In genomic region chr17:63476857-63477470, GRCh38 we compare ENCODE assay signal across 8 cellular contexts. TPM values are rescaled to one million over a fixed set of nuclear protein-coding genes. Genes with fewer than 3 reads are reported as not detected.
A peak's percentile ranks its signal among the peaks of the same experiment; 100 is the strongest.
DNase-seq lines count a peak whose midpoint lies in the region; ATAC-seq, FAIRE-seq and TF ChIP-seq lines count a peak whose summit lies in the region.

Gene ACE (plus strand): TSS chr17:63477061. CDS start chr17:63477095, 34 bp downstream.

- H3K4me2 ChIP-seq in BLaER1 treated with 17β-estradiol and CSF1 and Interleukin-3, amounts not matched to agents 10 nM and 100 nM, result peak within 1 kb of the TSS; percentile 91 to 100 (median 99)
- H3K4me2 ChIP-seq in H9 (ENCODE audit: insufficient read depth, insufficient read length, low read length), result peak within 1 kb of the TSS; percentile 63

- no peak for TF ChIP-seq CTCF in H9 (conservative IDR thresholded peaks at IDR 0.05)
- no peak for TF ChIP-seq CTCF in heart left ventricle (IDR thresholded peaks at IDR 0.05)
- TF ChIP-seq CTCF in prostate gland (IDR thresholded peaks at IDR 0.05), result no peak

- WGBS in H9 (ENCODE audit: extremely low coverage, insufficient read length, low lambda C conversion rate), result no CpG with 5 or more reads among the region's 77 CpGs
- 0 to 1% (median 0%) methylated on average over 12 to 77 of the region's 77 CpGs for WGBS in heart left ventricle, 4 donors
- WGBS in prostate gland, result under 1% methylated on average over 56 of the region's 77 CpGs

- no peak within 1 kb of the TSS for H2BK120ac ChIP-seq in H9 (ENCODE audit: low read depth, low read length, poor library complexity, severe bottlenecking)

- H3K9ac ChIP-seq in BLaER1 treated with 17β-estradiol and CSF1 and Interleukin-3, amounts not matched to agents 10 nM and 100 nM, result peak within 1 kb of the TSS; percentile 47 to 70 (median 58); a peak in 21 of 22 replicates
- H3K9ac ChIP-seq in H9 (ENCODE audit: extremely low read depth, insufficient read length, low read length), result no peak within 1 kb of the TSS
- peak within 1 kb of the TSS; percentile 68 for H3K9ac ChIP-seq in NT2/D1 (ENCODE audit: insufficient read length, low read depth)

- no peak within 1 kb of the TSS for H3K4ac ChIP-seq in H9 (ENCODE audit: low read depth, low read length)

- peaks cover 3 to 39% (median 33%) of the 10 kb centered on the region in 11 experiments; a peak in 20 of 22 replicates for H3K27me3 ChIP-seq in BLaER1 treated with 17β-estradiol and CSF1 and Interleukin-3, amounts not matched to agents 10 nM and 100 nM
- no peaks in the 10 kb centered on the region; the same call in 1 of the 2 replicates for H3K27me3 ChIP-seq in H9 (ENCODE audit: insufficient read depth, low read length)
- peaks cover 16% of the 10 kb centered on the region for H3K27me3 ChIP-seq in NT2/D1 (ENCODE audit: insufficient read depth, insufficient read length)
- peaks cover 0 to 16% (median 0%) of the 10 kb centered on the region in 9 donors for H3K27me3 ChIP-seq in heart left ventricle
- H3K27me3 ChIP-seq in prostate gland (replicated peaks; ENCODE audit: insufficient read depth), result no peaks in the 10 kb centered on the region

- H3T11ph ChIP-seq in H9 (ENCODE audit: low read length), result no peak within 1 kb of the TSS

- H3K36me3 ChIP-seq in BLaER1 treated with 17β-estradiol and CSF1 and Interleukin-3, amounts not matched to agents 10 nM and 100 nM, result peaks cover 0 to 25% (median 0%) of the 10 kb centered on the region in 11 experiments; a peak in 4 of 22 replicates
- H3K36me3 ChIP-seq in NT2/D1 (ENCODE audit: insufficient read depth, insufficient read length, low read length), result no peaks in the 10 kb centered on the region
- H3K36me3 ChIP-seq in heart left ventricle, result peaks cover 0 to 16% (median 0%) of the 10 kb centered on the region in 9 donors
- H3K36me3 ChIP-seq in prostate gland, result no peaks in the 10 kb centered on the region

- H2AK5ac ChIP-seq in H9 (ENCODE audit: insufficient read length, low read length), result no peak within 1 kb of the TSS

- peak in 3 of 4 donors; percentile 13 to 24 (median 18) for ATAC-seq in heart left ventricle
- ATAC-seq in HG03460 (IDR thresholded peaks at IDR 0.05; ENCODE audit: unreplicated experiment), result no peak

- no peak within 1 kb of the TSS for H2BK5ac ChIP-seq in H9 (ENCODE audit: insufficient read length, low read length)

- intact Hi-C loops in heart left ventricle (cut with DNase I), result loop anchor here in 6 of 10 donors (2.0 to 5.0 kb wide), 4 partner anchors 30 to 50 kb away; partner anchors contain the start of gene CYB561 (in 1 of the 6)
- intact Hi-C loops in prostate gland (cut with DNase I), result no loop called here

- H3K14ac ChIP-seq in H9 (ENCODE audit: insufficient read depth, low read length), result no peak within 1 kb of the TSS

- H4K20me1 ChIP-seq in BLaER1 treated with 17β-estradiol and CSF1 and Interleukin-3, amounts not matched to agents 10 nM and 100 nM, result peaks cover 0 to 26% (median 20%) of the 10 kb centered on the region in 11 experiments; a peak in 15 of 22 replicates
- H4K20me1 ChIP-seq in H9 (ENCODE audit: control insufficient read depth, insufficient read depth, insufficient read length), result no peaks in the 10 kb centered on the region

- H3K4me3 Mint-ChIP-seq in H9, result peak within 1 kb of the TSS; percentile 72 to 90

- peaks cover 44 to 64% (median 51%) of the 10 kb centered on the region in 10 experiments for H3K4me1 ChIP-seq in BLaER1 treated with 17β-estradiol and CSF1 and Interleukin-3, amounts not matched to agents 10 nM and 100 nM
- H3K4me1 ChIP-seq in H9 (ENCODE audit: insufficient read depth, low read length), result no peaks in the 10 kb centered on the region; the same call in 1 of the 2 replicates
- peaks cover 28% of the 10 kb centered on the region for H3K4me1 ChIP-seq in NT2/D1 (ENCODE audit: insufficient read depth, insufficient read length)
- H3K4me1 ChIP-seq in heart left ventricle, result peaks cover 4 to 60% (median 37%) of the 10 kb centered on the region in 12 donors
- peaks cover 6% of the 10 kb centered on the region for H3K4me1 ChIP-seq in prostate gland (replicated peaks)

- no peak within 1 kb of the TSS for H2BK20ac ChIP-seq in H9 (ENCODE audit: low read depth, low read length, poor library complexity, severe bottlenecking)

- peak within 1 kb of the TSS; percentile 27 for H3K18ac ChIP-seq in H9 (ENCODE audit: insufficient read length, low read depth, low read length)

- H3K9me3 ChIP-seq in BLaER1 treated with 17β-estradiol and CSF1 and Interleukin-3, amounts not matched to agents 10 nM and 100 nM (replicated peaks in 1 of 11), result no peaks in the 10 kb centered on the region
- H3K9me3 ChIP-seq in H9 (ENCODE audit: control insufficient read depth, low read depth, low read length) (no peaks in the 10 kb centered on the region), NT2/D1 (ENCODE audit: insufficient read depth, low read length) (no peaks in the 10 kb centered on the region), heart left ventricle (no peaks in the 10 kb centered on the region), prostate gland (no peaks in the 10 kb centered on the region)

- no peak within 1 kb of the TSS for H4K91ac ChIP-seq in H9 (ENCODE audit: insufficient read length, low read depth, low read length)

- no peak within 1 kb of the TSS for H4K8ac ChIP-seq in H9 (replicated peaks; ENCODE audit: insufficient read length, low read depth, low read length)

- no peak within 1 kb of the TSS for H2AFZ ChIP-seq in H9 (ENCODE audit: low read length)

- H3K56ac ChIP-seq in H9 (ENCODE audit: insufficient read length, low read depth, low read length), result no peak within 1 kb of the TSS

- H3K23me2 ChIP-seq in H9 (ENCODE audit: insufficient read length, low read depth, low read length, poor library complexity, severe bottlenecking), result peaks cover 13% of the 10 kb centered on the region

- H3K4me1 Mint-ChIP-seq in H9, result peaks cover 19 to 30% of the 10 kb centered on the region in 2 experiments

- no peak within 1 kb of the TSS for H3K23ac ChIP-seq in H9 (ENCODE audit: insufficient read length, low read depth, low read length)

- H4K5ac ChIP-seq in H9 (ENCODE audit: insufficient read length, low read depth, low read length), result no peak within 1 kb of the TSS

- H2BK12ac ChIP-seq in H9 (ENCODE audit: insufficient read length, low read depth, low read length), result no peak within 1 kb of the TSS

- H3K36me3 Mint-ChIP-seq in H9 (ENCODE audit: insufficient read depth in 1 of 3, low read depth in 3 of 3), result no peaks in the 10 kb centered on the region

- peak in 1 of 2 donors; percentile 31 for TF ChIP-seq POLR2A in heart left ventricle (IDR thresholded peaks at IDR 0.05)
- peak; percentile 22 for TF ChIP-seq POLR2A in prostate gland (IDR thresholded peaks at IDR 0.05)
- TF ChIP-seq POLR2A in H54 (IDR thresholded peaks at IDR 0.05; ENCODE audit: low read depth, low read length), result no peak

- peak; percentile 91 for DNase-seq in H9
- DNase-seq in NT2/D1 (ENCODE audit: low read depth, low spot score), result no peak
- DNase-seq in activated naive CD4-positive, alpha-beta T cell treated with anti-CD3 and anti-CD28 coated beads, Interleukin-2, amount 50 U/mL, for 16 hours, result peak; percentile 49
- DNase-seq in heart left ventricle, result peak in 3 of 5 donors; percentile 51 to 58 (median 52)
- peak; percentile 40 for DNase-seq in prostate gland (ENCODE audit: low spot score)
- DNase-seq in H54 (ENCODE audit: insufficient read length, low spot score), result no peak

- no peaks in the 10 kb centered on the region for H3K9me3 Mint-ChIP-seq in H9

- peak within 1 kb of the TSS; percentile 60 to 75 (median 66) for H3K4me3 ChIP-seq in BLaER1 treated with 17β-estradiol and CSF1 and Interleukin-3, amounts not matched to agents 10 nM and 100 nM
- H3K4me3 ChIP-seq in NT2/D1 (ENCODE audit: insufficient read length, low read depth), result peak within 1 kb of the TSS; percentile 51
- peak within 1 kb of the TSS; percentile 29 to 77 (median 62) for H3K4me3 ChIP-seq in heart left ventricle
- H3K4me3 ChIP-seq in prostate gland, result peak within 1 kb of the TSS; percentile 43 to 56

- H3K27ac Mint-ChIP-seq in H9, result peak within 1 kb of the TSS in 1 of 3 experiments; percentile 29; a peak in 2 of 7 replicates

- H3K27ac ChIP-seq in BLaER1 treated with 17β-estradiol and CSF1 and Interleukin-3, amounts not matched to agents 10 nM and 100 nM, result peak within 1 kb of the TSS in 1 of 11 experiments; percentile 33; a peak in 1 of 22 replicates
- H3K27ac ChIP-seq in H9 (ENCODE audit: insufficient read length, low read depth, low read length) (no peak within 1 kb of the TSS), heart left ventricle (peak within 1 kb of the TSS in 10 of 12 donors; percentile 7 to 83 (median 58)), prostate gland (peak within 1 kb of the TSS; percentile 45 to 65)

- H2BK15ac ChIP-seq in H9 (ENCODE audit: low read depth, low read length), result no peak within 1 kb of the TSS

- H3K79me1 ChIP-seq in H9 (ENCODE audit: insufficient read depth, low read depth, low read length, poor library complexity, severe bottlenecking), result no peaks in the 10 kb centered on the region

- H3K27me3 Mint-ChIP-seq in H9 (ENCODE audit: low read depth), result peaks cover 45% of the 10 kb centered on the region

- FAIRE-seq in H54 (lab: Jason Lieb, UNC), result no peak

- no peaks in the 10 kb centered on the region for H3K79me2 ChIP-seq in H9 (ENCODE audit: insufficient read depth, low read length)

RNA-seq across cellular contexts. Expression of gene ACE, which starts in this region (rescaled TPM):
- total RNA-seq in H9 (2021), result 4.8 and 5.4 TPM in 2 replicates
- total RNA-seq in heart left ventricle, result 10 to 100 TPM in 5 of 9 donors, 1 to 10 TPM in 4; 1.6 to 42.3 (median 10.7) TPM
- 1 to 10 TPM; 4.0 to 5.6 TPM for polyA plus RNA-seq in heart left ventricle
- 10 to 100 TPM; 42.8 to 54.6 TPM for total RNA-seq in prostate gland

Comparison
In these comparisons a context has a peak if more than half of its experiments do, and no peak if none do; other contexts are left out.
1. DNase-seq: peak in H9 (single experiment), activated naive CD4-positive, alpha-beta T cell treated with anti-CD3 and anti-CD28 coated beads, Interleukin-2, amount 50 U/mL, for 16 hours (single experiment), heart left ventricle (3 of 5) and prostate gland (single experiment); none in NT2/D1 (single experiment) and H54 (single experiment).
2. Peak in every context shown above with its lines, with median percentiles within 50 percentile points of each other: H3K4me3 ChIP-seq.